5 cellular contexts compared by ENCODE assay signal in genomic region chr6:91303326-91303725, GRCh38.
"Had no signal": no experiment of that assay in that cellular context is flagged by ENCODE, and none has a peak within 500 bp of the region (broad histone marks: within the 10 kb centered on the region; RNA-seq: fewer than 3 reads in every experiment).

No MANE protein-coding gene starts in this region.

- H2AFZ ChIP-seq: GM23338 had no signal

- ATAC-seq: GM23338, HepG2 had no signal

- H3K4me2 ChIP-seq: GM23338 had no signal

- H3K4me3 ChIP-seq: GM23338 had no signal

- DNase-seq: H9, HCEC 1CT had no signal

- H3K27ac ChIP-seq: HL-60 had no signal
